In genomic region chr3:482479-482878, GRCh38 we compare ENCODE assay signal across 12 cellular contexts.
DNase-seq lines count a peak whose midpoint lies in the region; ATAC-seq and TF ChIP-seq lines count a peak whose summit lies in the region.
"Had no signal": no experiment of that assay in that cellular context is flagged by ENCODE, and none has a peak within 500 bp of the region (broad histone marks: within the 10 kb centered on the region; RNA-seq: fewer than 3 reads in every experiment).

No MANE protein-coding gene starts in this region.

- ATAC-seq in HG02970 (IDR thresholded peaks at IDR 0.05; ENCODE audit: low FRiP score, unreplicated experiment): no peak
- ATAC-seq: HCT116 had no signal

- WGBS in testis, 2 donors: 76% methylated on average over 27 to 31 of the region's 32 CpGs

- H3K27me3 Mint-ChIP-seq in activated T-cell treated with anti-CD3 and anti-CD28 coated beads, Interleukin-2, amount 50 U/mL, for 24 hours: no peaks in the 10 kb centered on the region
- H3K27me3 Mint-ChIP-seq: CD4-positive, CD25-positive, alpha-beta regulatory T cell had no signal

- H3K4me3 ChIP-seq in brain microvascular endothelial cell (ENCODE audit: low read depth, low read length) (peak overlapping the region; percentile 12), testis (peak overlapping the region; percentile 9 to 45), colonic mucosa (no peak overlapping the region)
- H3K4me3 ChIP-seq: BLaER1 treated with 17β-estradiol and CSF1 and Interleukin-3, amounts not matched to agents 10 nM and 100 nM; GM12878 had no signal

- in situ Hi-C loops in Caki2 (cut with HindIII; ENCODE audit: low pct_unique_long_range_greater_than_20kb, low sequenced_read_pairs): no loop called here
- in situ Hi-C loops in brain microvascular endothelial cell (cut with HindIII; ENCODE audit: low pct_ligation_motif_present, low sequenced_read_pairs): no loop called here

- H3K27ac ChIP-seq in brain microvascular endothelial cell (no peak overlapping the region), testis (peak overlapping the region; percentile 50 to 59), colonic mucosa (no peak overlapping the region)
- H3K27ac ChIP-seq: BLaER1 treated with 17β-estradiol and CSF1 and Interleukin-3, amounts not matched to agents 10 nM and 100 nM had no signal

- intact Hi-C loops in testis (cut with DNase I; ENCODE audit: low total_unique reads) (no loop called here), colonic mucosa (cut with DNase I) (no loop called here)

- H3K4me1 ChIP-seq in testis (no peaks in the 10 kb centered on the region), colonic mucosa (no peaks in the 10 kb centered on the region)

- peaks cover 4% of the 10 kb centered on the region for H3K9me3 Mint-ChIP-seq in activated T-cell treated with anti-CD3 and anti-CD28 coated beads, Interleukin-2, amount 50 U/mL, for 24 hours

- H3K36me3 ChIP-seq in brain microvascular endothelial cell (replicated peaks) (no peaks in the 10 kb centered on the region), testis (ENCODE audit: low read depth, missing control alignments) (no peaks in the 10 kb centered on the region), colonic mucosa (no peaks in the 10 kb centered on the region)
- H3K36me3 ChIP-seq: BLaER1 treated with 17β-estradiol and CSF1 and Interleukin-3, amounts not matched to agents 10 nM and 100 nM had no signal

- H3K36me3 Mint-ChIP-seq in activated T-cell treated with anti-CD3 and anti-CD28 coated beads, Interleukin-2, amount 50 U/mL, for 24 hours (ENCODE audit: low read depth): peaks cover under 1% of the 10 kb centered on the region
- H3K36me3 Mint-ChIP-seq: CD4-positive, CD25-positive, alpha-beta regulatory T cell had no signal

- H3K9ac ChIP-seq in colonic mucosa (ENCODE audit: low read depth in 2 of 2, low read length in 2 of 2): no peak overlapping the region
- H3K9ac ChIP-seq: BLaER1 treated with 17β-estradiol and CSF1 and Interleukin-3, amounts not matched to agents 10 nM and 100 nM had no signal

- H3K4me1 Mint-ChIP-seq in activated T-cell treated with anti-CD3 and anti-CD28 coated beads, Interleukin-2, amount 50 U/mL, for 24 hours (ENCODE audit: low read depth): peaks cover 2% of the 10 kb centered on the region
- H3K4me1 Mint-ChIP-seq: CD4-positive, CD25-positive, alpha-beta regulatory T cell had no signal

- H3K27me3 ChIP-seq in brain microvascular endothelial cell (replicated peaks): no peaks in the 10 kb centered on the region
- H3K27me3 ChIP-seq in testis: no peaks in the 10 kb centered on the region
- H3K27me3 ChIP-seq in colonic mucosa: no peaks in the 10 kb centered on the region
- H3K27me3 ChIP-seq: BLaER1 treated with 17β-estradiol and CSF1 and Interleukin-3, amounts not matched to agents 10 nM and 100 nM had no signal

- H3K9me3 ChIP-seq in testis (no peaks in the 10 kb centered on the region), colonic mucosa (no peaks in the 10 kb centered on the region)

- TF ChIP-seq POLR2A in testis (IDR thresholded peaks at IDR 0.05): no peak

- H3K27ac Mint-ChIP-seq in activated T-cell treated with anti-CD3 and anti-CD28 coated beads, Interleukin-2, amount 50 U/mL, for 24 hours: no peak overlapping the region
- H3K27ac Mint-ChIP-seq: CD4-positive, CD25-positive, alpha-beta regulatory T cell had no signal

- peak overlapping the region; percentile 12 for H3K4me3 Mint-ChIP-seq in activated T-cell treated with anti-CD3 and anti-CD28 coated beads, Interleukin-2, amount 50 U/mL, for 24 hours
- H3K4me3 Mint-ChIP-seq: CD4-positive, CD25-positive, alpha-beta regulatory T cell had no signal

- no peak for TF ChIP-seq CTCF in brain microvascular endothelial cell (IDR thresholded peaks at IDR 0.05; ENCODE audit: low read depth, low read length, missing control alignments)
- TF ChIP-seq CTCF in testis (IDR thresholded peaks at IDR 0.05): no peak
- no peak for TF ChIP-seq CTCF in colonic mucosa (IDR thresholded peaks at IDR 0.05)

- no peak for DNase-seq in activated T-cell treated with anti-CD3 and anti-CD28 coated beads, Interleukin-2, amount 50 U/mL, for 24 hours
- DNase-seq in activated T-cell treated with anti-CD3 and anti-CD28 coated beads for 4 hours: no peak
- DNase-seq in Caki2 (ENCODE audit: low read depth): peak; percentile 13
- DNase-seq in brain microvascular endothelial cell: no peak
- DNase-seq in testis: peak; percentile 32
- DNase-seq in colonic mucosa: no peak
- DNase-seq: CD4-positive, CD25-positive, alpha-beta regulatory T cell; DMS79 had no signal

Comparison
In these comparisons a context has a peak if more than half of its experiments do, and no peak if none do; other contexts are left out.
1. DNase-seq: peak in Caki2 (single experiment) and testis (single experiment); none in activated T-cell treated with anti-CD3 and anti-CD28 coated beads, Interleukin-2, amount 50 U/mL, for 24 hours (single experiment), activated T-cell treated with anti-CD3 and anti-CD28 coated beads for 4 hours (single experiment), brain microvascular endothelial cell (single experiment) and colonic mucosa (single experiment).
2. H3K27ac ChIP-seq: peak in testis (2 of 2); none in brain microvascular endothelial cell (single experiment) and colonic mucosa (single experiment).